Comparison of ENCODE assay signal across 11 cellular contexts in the genomic region with DNA sequence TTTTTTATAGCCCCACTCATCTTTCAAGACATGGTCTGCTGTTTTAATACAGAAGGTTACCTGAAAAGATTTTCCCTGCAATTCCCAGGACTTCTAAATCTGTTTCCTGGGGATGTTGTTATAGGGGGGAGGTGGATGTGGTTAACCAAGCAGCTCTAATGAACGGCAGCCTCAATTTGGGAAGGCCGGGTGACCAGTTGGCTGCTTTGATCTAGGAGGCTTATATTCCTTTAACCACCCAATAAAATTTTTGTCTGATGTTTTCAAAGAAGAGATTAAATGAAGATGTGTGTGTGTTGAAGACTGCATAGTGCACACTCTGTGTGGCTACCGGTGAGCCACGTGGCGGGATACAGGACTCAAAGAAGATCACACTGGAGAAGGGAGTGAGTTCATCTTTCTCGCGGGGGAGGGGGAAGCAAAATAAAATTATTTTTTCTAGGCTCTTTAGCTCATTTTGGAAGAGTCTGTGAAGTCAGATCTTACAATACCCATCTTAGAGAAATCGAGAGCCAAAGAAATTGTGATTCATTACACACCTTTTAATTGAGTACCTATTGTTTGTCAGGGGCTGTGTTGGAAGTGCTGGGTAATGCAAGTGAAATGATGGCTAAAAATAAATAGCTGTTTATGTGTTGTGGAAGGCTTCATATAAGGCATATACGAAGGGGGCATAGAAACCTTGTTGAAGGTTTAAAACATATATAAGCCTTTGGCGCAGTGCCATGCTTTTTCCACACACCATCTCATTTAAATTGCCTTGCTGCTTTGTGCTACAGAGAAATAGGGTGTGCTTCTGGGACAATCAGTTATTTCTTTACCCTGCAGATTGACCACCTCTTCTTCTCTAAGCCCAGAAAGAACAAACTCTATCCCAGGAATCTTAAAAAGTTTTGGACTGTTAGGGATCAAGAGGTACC. TPM values are rescaled to one million over a fixed set of nuclear protein-coding genes. Genes with fewer than 3 reads are reported as not detected.
DNase-seq lines count a peak whose midpoint lies in the region; ATAC-seq and TF ChIP-seq lines count a peak whose summit lies in the region.
"Had no signal": no experiment of that assay in that cellular context is flagged by ENCODE, and none has a peak within 500 bp of the region (broad histone marks: within the 10 kb centered on the region; RNA-seq: fewer than 3 reads in every experiment).

No MANE protein-coding gene starts in this region.

- H3K4me2 ChIP-seq in DND-41 (ENCODE audit: insufficient read depth, low read length): peak overlapping the region; percentile 59
- peak overlapping the region; percentile 56 for H3K4me2 ChIP-seq in MM.1S (ENCODE audit: low read depth, low read length)

- H3K27ac ChIP-seq in DND-41 (ENCODE audit: low read length) (peak overlapping the region; percentile 76), MM.1S (ENCODE audit: low read length) (peak overlapping the region; percentile 43; the same call in 1 of the 2 replicates), ovary (no peak overlapping the region)

- H3K36me3 ChIP-seq in DND-41 (ENCODE audit: insufficient read depth, low read length) (no peaks in the 10 kb centered on the region), MM.1S (replicated peaks; ENCODE audit: insufficient read depth, low read length) (no peaks in the 10 kb centered on the region), ovary (no peaks in the 10 kb centered on the region)

- no peaks in the 10 kb centered on the region for H3K9me3 Mint-ChIP-seq in central memory CD8-positive, alpha-beta T cell
- H3K9me3 Mint-ChIP-seq in osteocyte (ENCODE audit: unreplicated experiment): no peaks in the 10 kb centered on the region
- H3K9me3 Mint-ChIP-seq: GM23338 had no signal

- TF ChIP-seq CTCF in DND-41 (IDR thresholded peaks at IDR 0.05; ENCODE audit: borderline replicate concordance, extremely low read depth, low read length, poor library complexity, severe bottlenecking) (no peak), MM.1S (IDR thresholded peaks at IDR 0.05; ENCODE audit: low read length) (no peak), osteocyte (IDR thresholded peaks at IDR 0.05) (no peak), ovary (IDR thresholded peaks at IDR 0.05) (no peak)

- H3K4me3 Mint-ChIP-seq in central memory CD8-positive, alpha-beta T cell: no peak overlapping the region
- no peak overlapping the region for H3K4me3 Mint-ChIP-seq in osteocyte (ENCODE audit: unreplicated experiment)
- H3K4me3 Mint-ChIP-seq: GM23338 had no signal

- H3K79me2 ChIP-seq in DND-41 (ENCODE audit: insufficient read depth, low read length): peaks cover 20% of the 10 kb centered on the region
- peaks cover 100% of the 10 kb centered on the region for H3K79me2 ChIP-seq in MM.1S (ENCODE audit: low read length)

- H3K4me3 ChIP-seq in DND-41 (ENCODE audit: low read depth in 1 of 2, low read length in 2 of 2) (peak overlapping the region in 1 of 2 experiments; percentile 40; a peak in 2 of 4 replicates), MM.1S (ENCODE audit: low read length) (peak overlapping the region; percentile 15; the same call in 1 of the 2 replicates), ovary (no peak overlapping the region)
- H3K4me3 ChIP-seq: GM23338 had no signal

- no peak for TF ChIP-seq EP300 in ovary (IDR thresholded peaks at IDR 0.05)

- H3K9me3 ChIP-seq in DND-41 (ENCODE audit: insufficient read depth, low read length, severe bottlenecking) (no peaks in the 10 kb centered on the region), MM.1S (replicated peaks; ENCODE audit: insufficient read depth, low read length) (no peaks in the 10 kb centered on the region), ovary (no peaks in the 10 kb centered on the region)

- intact Hi-C loops in ovary (cut with DNase I): loop anchor here in 1 of 4 donors (5.0 to 10.0 kb wide), 3 partner anchors 150 to 302 kb away; a partner anchor contains a TSS

- H4K20me1 ChIP-seq in DND-41 (ENCODE audit: insufficient read depth, low read length) (peaks cover 8% of the 10 kb centered on the region; the same call in 1 of the 2 replicates), MM.1S (ENCODE audit: insufficient read depth, low read length) (0 out of 2 replicates have a peak, but pooled peaks cover 3% of the 10 kb centered on the region)

- no peaks in the 10 kb centered on the region for H3K9me2 ChIP-seq in MM.1S (replicated peaks; ENCODE audit: insufficient read depth, low read length)

- DNase-seq in DND-41: peak; percentile 35
- DNase-seq in MM.1S: no peak
- no peak for DNase-seq in central memory CD8-positive, alpha-beta T cell (ENCODE audit: low spot score in 2 of 2)
- DNase-seq in osteocyte (ENCODE audit: extremely low spot score, unreplicated experiment): no peak
- DNase-seq in ovary: no peak
- DNase-seq in NCI-H2029 treated with DMSO at 0.1 percent for 48 hours (lab: John Stamatoyannopoulos, UW): no peak
- DNase-seq in activated gamma-delta T cell treated with Interleukin-2 at 50 U/mL for 16 hours: no peak
- DNase-seq: DMS79 treated with DMSO at 0.1 percent for 48 hours; stimulated activated CD4-positive, alpha-beta T cell treated with anti-CD3 and anti-CD28 coated beads, Interleukin-12 subunit alpha, Interleukin-12 subunit beta, amount 100 ng/mL, for 4 hours had no signal

- TF ChIP-seq POLR2A in ovary (IDR thresholded peaks at IDR 0.05): no peak

- H3K4me1 ChIP-seq in DND-41 (ENCODE audit: insufficient read depth, low read length) (peaks cover 53% of the 10 kb centered on the region), MM.1S (ENCODE audit: low read length) (peaks cover 61% of the 10 kb centered on the region), ovary (ENCODE audit: insufficient read depth) (peaks cover 1% of the 10 kb centered on the region)

- peaks cover 28% of the 10 kb centered on the region for H3F3A ChIP-seq in MM.1S (ENCODE audit: insufficient read depth, low read length)

- peaks cover 41% of the 10 kb centered on the region for H3K4me1 Mint-ChIP-seq in central memory CD8-positive, alpha-beta T cell
- peaks cover 55% of the 10 kb centered on the region for H3K4me1 Mint-ChIP-seq in osteocyte (ENCODE audit: unreplicated experiment)

- peak overlapping the region; percentile 13; the same call in 1 of the 2 replicates for H3K9ac ChIP-seq in DND-41 (ENCODE audit: low read depth, low read length)
- no peak overlapping the region; the same call in 1 of the 2 replicates for H3K9ac ChIP-seq in MM.1S (ENCODE audit: low read length)

- no peaks in the 10 kb centered on the region for H3K27me3 ChIP-seq in DND-41 (ENCODE audit: insufficient read depth, low read length, poor library complexity)
- no peaks in the 10 kb centered on the region for H3K27me3 ChIP-seq in MM.1S (replicated peaks; ENCODE audit: insufficient read depth, low read length)
- H3K27me3 ChIP-seq in ovary: no peaks in the 10 kb centered on the region

- WGBS in ovary, 3 donors: 55 to 64% (median 59%) methylated on average over 10 of the region's 10 CpGs

- peak; percentile 18; the same call in 2 of the 3 replicates for ATAC-seq in DND-41 (ENCODE audit: insufficient read depth, low read depth)
- no peak for ATAC-seq in central memory CD8-positive, alpha-beta T cell (replicated peaks; ENCODE audit: extremely low read depth, poor library complexity, severe bottlenecking)
- ATAC-seq in HG03565 (IDR thresholded peaks at IDR 0.05; ENCODE audit: unreplicated experiment): no peak
- ATAC-seq: GM23338 had no signal

- no peaks in the 10 kb centered on the region for H3K27me3 Mint-ChIP-seq in central memory CD8-positive, alpha-beta T cell
- no peaks in the 10 kb centered on the region for H3K27me3 Mint-ChIP-seq in osteocyte (ENCODE audit: unreplicated experiment)

- peak overlapping the region; percentile 4 for H3K27ac Mint-ChIP-seq in central memory CD8-positive, alpha-beta T cell (ENCODE audit: low read depth)
- peak overlapping the region; percentile 60 for H3K27ac Mint-ChIP-seq in osteocyte (ENCODE audit: unreplicated experiment)

- H3K36me3 Mint-ChIP-seq in central memory CD8-positive, alpha-beta T cell (ENCODE audit: insufficient read depth): peaks cover 21% of the 10 kb centered on the region
- peaks cover 2% of the 10 kb centered on the region for H3K36me3 Mint-ChIP-seq in osteocyte (ENCODE audit: unreplicated experiment)

- peak overlapping the region; percentile 22; the same call in 1 of the 2 replicates for H2AFZ ChIP-seq in DND-41 (ENCODE audit: low read depth, low read length)
- no peak overlapping the region for H2AFZ ChIP-seq in MM.1S (ENCODE audit: low read length)
- H2AFZ ChIP-seq: GM23338 had no signal

RNA-seq across cellular contexts. Expression of a gene that starts 18.5 kb away (rescaled TPM):
- total RNA-seq in osteocyte: 49.3 and 49.5 TPM in 2 replicates
- 10 to 100 TPM; 11.5 to 25.9 (median 15.2) TPM for total RNA-seq in ovary
- 10 to 100 TPM; 15.6 to 25.8 TPM for polyA plus RNA-seq in ovary

Comparison
In these comparisons a context has a peak if more than half of its experiments do, and no peak if none do; other contexts are left out.
1. H3K27ac ChIP-seq: peak in DND-41 (single experiment) and MM.1S (single experiment); none in ovary (0 of 2).